ENCODE assay signal across 1 cellular context in the genomic region with DNA sequence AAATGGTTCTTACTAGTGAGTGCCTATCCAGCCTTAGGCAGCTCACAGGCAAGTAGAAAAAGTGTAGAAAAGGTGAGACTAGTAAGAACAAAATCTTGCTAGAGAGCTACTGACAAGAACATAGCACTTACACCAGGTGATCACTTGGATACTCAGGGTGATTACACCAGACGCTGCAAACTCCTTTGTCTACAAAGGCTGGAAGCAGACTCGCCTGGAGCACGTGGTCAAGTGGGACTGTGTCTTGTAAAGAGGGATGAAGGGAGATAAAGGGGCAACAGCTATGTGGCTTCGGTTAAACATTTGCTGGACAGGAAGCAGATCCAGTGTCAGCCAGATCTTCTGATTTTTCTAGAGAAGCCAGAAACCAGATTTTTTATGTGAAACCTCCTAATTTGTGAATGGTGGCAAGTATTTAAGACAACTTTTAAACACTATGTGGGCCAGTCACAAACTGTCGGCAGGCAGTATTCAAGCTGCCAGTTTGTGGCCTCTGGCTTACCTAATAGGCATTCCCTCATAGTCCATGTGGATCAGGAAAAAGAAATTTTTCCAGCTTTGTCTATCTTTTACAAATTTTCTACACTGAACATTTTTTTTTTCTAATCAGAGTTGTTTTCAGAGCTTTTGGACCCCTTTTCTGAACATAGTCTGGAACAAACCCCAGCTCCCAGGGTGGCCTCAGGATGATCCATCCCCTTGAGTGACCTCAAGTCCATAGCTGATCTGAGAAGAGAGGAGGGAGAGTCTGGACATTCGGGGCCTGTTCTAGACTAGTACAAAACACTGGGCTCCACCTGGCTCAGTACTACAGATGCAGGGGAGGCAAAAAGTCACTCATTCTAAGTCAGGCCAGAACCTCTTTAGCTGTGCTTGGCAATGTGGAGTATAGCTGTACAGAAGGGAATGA.
TF ChIP-seq lines count a peak whose summit lies in the region.

No MANE protein-coding gene starts in this region.

TF ChIP-seq in WTC11, 78 proteins besides CTCF, POLR2A, EP300 and RAD21:
- TF ChIP-seq, protein P1, sequence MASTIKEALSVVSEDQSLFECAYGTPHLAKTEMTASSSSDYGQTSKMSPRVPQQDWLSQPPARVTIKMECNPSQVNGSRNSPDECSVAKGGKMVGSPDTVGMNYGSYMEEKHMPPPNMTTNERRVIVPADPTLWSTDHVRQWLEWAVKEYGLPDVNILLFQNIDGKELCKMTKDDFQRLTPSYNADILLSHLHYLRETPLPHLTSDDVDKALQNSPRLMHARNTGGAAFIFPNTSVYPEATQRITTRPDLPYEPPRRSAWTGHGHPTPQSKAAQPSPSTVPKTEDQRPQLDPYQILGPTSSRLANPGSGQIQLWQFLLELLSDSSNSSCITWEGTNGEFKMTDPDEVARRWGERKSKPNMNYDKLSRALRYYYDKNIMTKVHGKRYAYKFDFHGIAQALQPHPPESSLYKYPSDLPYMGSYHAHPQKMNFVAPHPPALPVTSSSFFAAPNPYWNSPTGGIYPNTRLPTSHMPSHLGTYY (CRISPR knock-in tag; IDR thresholded peaks at IDR 0.05): no peak
- no peak for TF ChIP-seq ZNF416 (CRISPR knock-in tag; IDR thresholded peaks at IDR 0.05)
- no peak for TF ChIP-seq NR3C1 (CRISPR knock-in tag; conservative IDR thresholded peaks at IDR 0.05; ENCODE audit: low read depth)
- TF ChIP-seq, protein P2, sequence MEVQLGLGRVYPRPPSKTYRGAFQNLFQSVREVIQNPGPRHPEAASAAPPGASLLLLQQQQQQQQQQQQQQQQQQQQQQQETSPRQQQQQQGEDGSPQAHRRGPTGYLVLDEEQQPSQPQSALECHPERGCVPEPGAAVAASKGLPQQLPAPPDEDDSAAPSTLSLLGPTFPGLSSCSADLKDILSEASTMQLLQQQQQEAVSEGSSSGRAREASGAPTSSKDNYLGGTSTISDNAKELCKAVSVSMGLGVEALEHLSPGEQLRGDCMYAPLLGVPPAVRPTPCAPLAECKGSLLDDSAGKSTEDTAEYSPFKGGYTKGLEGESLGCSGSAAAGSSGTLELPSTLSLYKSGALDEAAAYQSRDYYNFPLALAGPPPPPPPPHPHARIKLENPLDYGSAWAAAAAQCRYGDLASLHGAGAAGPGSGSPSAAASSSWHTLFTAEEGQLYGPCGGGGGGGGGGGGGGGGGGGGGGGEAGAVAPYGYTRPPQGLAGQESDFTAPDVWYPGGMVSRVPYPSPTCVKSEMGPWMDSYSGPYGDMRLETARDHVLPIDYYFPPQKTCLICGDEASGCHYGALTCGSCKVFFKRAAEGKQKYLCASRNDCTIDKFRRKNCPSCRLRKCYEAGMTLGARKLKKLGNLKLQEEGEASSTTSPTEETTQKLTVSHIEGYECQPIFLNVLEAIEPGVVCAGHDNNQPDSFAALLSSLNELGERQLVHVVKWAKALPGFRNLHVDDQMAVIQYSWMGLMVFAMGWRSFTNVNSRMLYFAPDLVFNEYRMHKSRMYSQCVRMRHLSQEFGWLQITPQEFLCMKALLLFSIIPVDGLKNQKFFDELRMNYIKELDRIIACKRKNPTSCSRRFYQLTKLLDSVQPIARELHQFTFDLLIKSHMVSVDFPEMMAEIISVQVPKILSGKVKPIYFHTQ (CRISPR knock-in tag; IDR thresholded peaks at IDR 0.05): no peak
- no peak for TF ChIP-seq HMGA2 (CRISPR knock-in tag; IDR thresholded peaks at IDR 0.05)
